ENCODE assay signal across 12 cellular contexts in genomic region chr3:4716731-4717362, GRCh38.
DNase-seq lines count a peak whose midpoint lies in the region; ATAC-seq and TF ChIP-seq lines count a peak whose summit lies in the region.
"Had no signal": no experiment of that assay in that cellular context is flagged by ENCODE, and none has a peak within 500 bp of the region (broad histone marks: within the 10 kb centered on the region; RNA-seq: fewer than 3 reads in every experiment).

No MANE protein-coding gene starts in this region.

- 0 out of 2 replicates have a peak overlapping the region, but pooled peaks have one; percentile 36 for H4K5ac ChIP-seq in IMR-90 (ENCODE audit: low read depth, low read length)

- peak overlapping the region; percentile 21 for H2BK120ac ChIP-seq in IMR-90 (ENCODE audit: low read depth, low read length)

- H4K8ac ChIP-seq in IMR-90 (ENCODE audit: low read depth in 2 of 2, low read length in 2 of 2) = peak overlapping the region in 1 of 2 experiments; percentile 31; a peak in 1 of 4 replicates

- no peak overlapping the region for H2BK5ac ChIP-seq in IMR-90 (ENCODE audit: low read depth, low read length, poor library complexity, severe bottlenecking)

- CTCF ChIA-PET in IMR-90 (lab: Yijun Ruan, JAX) = interaction anchor here (0.6 to 1.5 kb wide), 4 partner anchors 264 to 341 kb away, joined by 3 to 5 read pairs (median 4); no protein-coding TSS in a partner anchor

- WGBS in IMR-90 (ENCODE audit: extremely low coverage in 2 of 2, insufficient read length in 1 of 2), 2 experiments = 85% methylated on average over 5 of the region's 13 CpGs; no CpG with 5 or more reads in 1 of the 2 experiments

- TF ChIP-seq CTCF in IMR-90 (conservative IDR thresholded peaks at IDR 0.05; ENCODE audit: low read depth, low read length) (no peak), brain microvascular endothelial cell (IDR thresholded peaks at IDR 0.05; ENCODE audit: low read depth, low read length, missing control alignments) (no peak), thoracic aorta (IDR thresholded peaks at IDR 0.05) (no peak)

- H3K27ac ChIP-seq in IMR-90 (ENCODE audit: insufficient read depth, low read length) (no peak overlapping the region), brain microvascular endothelial cell (peak overlapping the region; percentile 56), mucosa of rectum (ENCODE audit: low read depth in 2 of 2, low read length in 2 of 2) (peak overlapping the region; percentile 38 to 39), thoracic aorta (peak overlapping the region; percentile 5 to 31)

- H3K9me1 ChIP-seq in IMR-90 (ENCODE audit: insufficient read depth, low read length) = peaks cover 5% of the 10 kb centered on the region; the same call in 1 of the 2 replicates

- no peak for TF ChIP-seq RAD21 in IMR-90 (IDR thresholded peaks at IDR 0.05; ENCODE audit: low read length)

- BruUV-seq in IMR-90 (replicated peaks; lab: Mats Ljungman, UMichigan) = no TSS peak

- peak overlapping the region; percentile 10; the same call in 1 of the 2 replicates for H3K14ac ChIP-seq in IMR-90 (replicated peaks; ENCODE audit: low read depth, low read length)

- H3K18ac ChIP-seq in IMR-90 (ENCODE audit: low read depth, low read length) = 0 out of 2 replicates have a peak overlapping the region, but pooled peaks have one; percentile 28

- H3K4ac ChIP-seq in IMR-90 (ENCODE audit: low read depth, low read length) = peak overlapping the region; percentile 63

- H3K27me3 ChIP-seq in IMR-90 (ENCODE audit: control insufficient read depth, insufficient read depth, low read length) = no peaks in the 10 kb centered on the region
- no peaks in the 10 kb centered on the region for H3K27me3 ChIP-seq in brain microvascular endothelial cell (replicated peaks)
- no peaks in the 10 kb centered on the region for H3K27me3 ChIP-seq in mucosa of rectum (ENCODE audit: control insufficient read depth in 2 of 2, insufficient read depth in 2 of 2, low read length in 2 of 2)
- no peaks in the 10 kb centered on the region for H3K27me3 ChIP-seq in thoracic aorta (replicated peaks; ENCODE audit: insufficient read depth)

- no peak overlapping the region for H2AK9ac ChIP-seq in IMR-90 (replicated peaks; ENCODE audit: low read depth, low read length, poor library complexity)

- H3K56ac ChIP-seq in IMR-90 (ENCODE audit: extremely low read depth, insufficient read depth, low read length) = no peak overlapping the region

- H3K4me2 ChIP-seq in IMR-90 (ENCODE audit: low read depth, low read length) = no peak overlapping the region

- 0 out of 2 replicates have a peak overlapping the region, but pooled peaks have one; percentile 36 for H2BK20ac ChIP-seq in IMR-90 (ENCODE audit: low read depth, low read length)

- H4K20me1 ChIP-seq in IMR-90 (ENCODE audit: insufficient read depth, low read length) = no peaks in the 10 kb centered on the region

- in situ Hi-C loops in IMR-90 (cut with MboI; ENCODE audit: low sequenced_read_pairs) (loop anchor here (5.0 to 10.0 kb wide), 3 partner anchors 265 to 335 kb away; no protein-coding TSS in a partner anchor), brain microvascular endothelial cell (cut with HindIII; ENCODE audit: low pct_ligation_motif_present, low sequenced_read_pairs) (loop anchor here (10.0 kb wide), 1 partner anchor 268 kb away; no protein-coding TSS in a partner anchor)

- intact Hi-C loops in IMR-90 (cut with micrococcal nuclease) = no loop called here

- H3K9me3 ChIP-seq in IMR-90 (ENCODE audit: control insufficient read depth, insufficient read depth, low read length) (no peaks in the 10 kb centered on the region), mucosa of rectum (ENCODE audit: control insufficient read depth in 2 of 2, low read length in 2 of 2) (no peaks in the 10 kb centered on the region), thoracic aorta (no peaks in the 10 kb centered on the region)

- H3K79me1 ChIP-seq in IMR-90 (ENCODE audit: low read depth in 1 of 2, low read length in 2 of 2) = no peaks in the 10 kb centered on the region

- H4K91ac ChIP-seq in IMR-90 (ENCODE audit: insufficient read depth, low read depth, low read length) = no peak overlapping the region

- H3K4me1 ChIP-seq in IMR-90 (ENCODE audit: control insufficient read depth, insufficient read depth, low read length) (peaks cover 20% of the 10 kb centered on the region), mucosa of rectum (ENCODE audit: control insufficient read depth in 2 of 2, insufficient read depth in 2 of 2, low read length in 2 of 2) (peaks cover 12 to 34% of the 10 kb centered on the region in 2 donors), thoracic aorta (ENCODE audit: control insufficient read depth in 1 of 2, low read depth in 2 of 2) (peaks cover 11 to 37% of the 10 kb centered on the region in 2 donors)

- peak overlapping the region; percentile 11 for H2AFZ ChIP-seq in IMR-90 (replicated peaks; ENCODE audit: low read length, poor library complexity)

- H2BK15ac ChIP-seq in IMR-90 (ENCODE audit: low read depth, low read length) = peak overlapping the region; percentile 13; the same call in 1 of the 3 replicates

- peak; percentile 83 for DNase-seq in IMR-90
- DNase-seq in brain microvascular endothelial cell = peak; percentile 73
- DNase-seq in thoracic aorta (ENCODE audit: low spot score) = no peak
- DNase-seq: activated effector memory CD4-positive, alpha-beta T cell treated with Interleukin-2 at 50 U/mL for 16 hours; DMS53; NCI-H524; SHP77 treated with DMSO at 0.1 percent for 48 hours had no signal

- ATAC-seq in IMR-90 (ENCODE audit: low read depth) (peak; percentile 38), thoracic aorta (ENCODE audit: insufficient number of reproducible peaks, low FRiP score, low read depth) (no peak), HG03565 (IDR thresholded peaks at IDR 0.05; ENCODE audit: unreplicated experiment) (no peak), GM19463 (IDR thresholded peaks at IDR 0.05; ENCODE audit: unreplicated experiment) (no peak), HG03432 (IDR thresholded peaks at IDR 0.05; ENCODE audit: unreplicated experiment) (no peak)
- ATAC-seq: activated CD4-positive, CD25-positive, alpha-beta regulatory T cell treated with anti-CD3 and anti-CD28 coated beads, Interleukin-2, amount 50 U/mL, for 24 hours had no signal

- H3K4me3 ChIP-seq in IMR-90 (ENCODE audit: insufficient read depth, low read depth, low read length) (no peak overlapping the region), brain microvascular endothelial cell (ENCODE audit: low read depth, low read length) (no peak overlapping the region), mucosa of rectum (ENCODE audit: low read length in 2 of 2) (no peak overlapping the region), thoracic aorta (no peak overlapping the region)

- dilution Hi-C loops in IMR-90 (cut with HindIII; ENCODE audit: low sequenced_read_pairs, unreplicated experiment) = no loop called here

- no peak overlapping the region for H3K9ac ChIP-seq in IMR-90 (ENCODE audit: low read depth, low read length)
- no peak overlapping the region for H3K9ac ChIP-seq in mucosa of rectum (ENCODE audit: low read depth in 1 of 2, low read length in 2 of 2)

- H3K36me3 ChIP-seq in IMR-90 (ENCODE audit: control insufficient read depth, insufficient read depth, low read length) (no peaks in the 10 kb centered on the region), brain microvascular endothelial cell (replicated peaks) (no peaks in the 10 kb centered on the region), mucosa of rectum (ENCODE audit: control insufficient read depth in 2 of 2, insufficient read depth in 2 of 2, low read length in 2 of 2) (peaks cover 0 to 5% of the 10 kb centered on the region in 2 donors), thoracic aorta (peaks cover 16% of the 10 kb centered on the region)

- H3K23ac ChIP-seq in IMR-90 (ENCODE audit: low read depth, low read length) = no peak overlapping the region

- TF ChIP-seq POLR2A in IMR-90 (IDR thresholded peaks at IDR 0.05; ENCODE audit: low read depth, low read length) = no peak

- peak overlapping the region; percentile 79; the same call in 1 of the 2 replicates for H2AK5ac ChIP-seq in IMR-90 (ENCODE audit: low read depth, low read length)

- POLR2A ChIA-PET in IMR-90 (lab: Charles Lee; ENCODE audit: unreplicated experiment) = no interaction called here

TF ChIP-seq in IMR-90, 13 proteins besides CTCF, POLR2A, EP300 and RAD21:
- TF ChIP-seq MAZ (IDR thresholded peaks at IDR 0.05; ENCODE audit: borderline replicate concordance, low read depth, low read length) = no peak
- TF ChIP-seq MAFK (IDR thresholded peaks at IDR 0.05; ENCODE audit: low read depth, low read length) = no peak
- TF ChIP-seq RFX5 (IDR thresholded peaks at IDR 0.05; ENCODE audit: low read depth, low read length) = no peak
- no peak for TF ChIP-seq ELK1 (IDR thresholded peaks at IDR 0.05; ENCODE audit: borderline replicate concordance, low read depth, low read length)
- no peak for TF ChIP-seq RCOR1 (IDR thresholded peaks at IDR 0.05; ENCODE audit: insufficient replicate concordance, low read length)
- TF ChIP-seq MXI1 (IDR thresholded peaks at IDR 0.05; ENCODE audit: borderline replicate concordance, low read depth, low read length) = no peak
- TF ChIP-seq USF2 (IDR thresholded peaks at IDR 0.05; ENCODE audit: low read depth, low read length) = no peak
- TF ChIP-seq BHLHE40 (IDR thresholded peaks at IDR 0.05; ENCODE audit: low read depth, low read length) = no peak
- TF ChIP-seq CHD1 (IDR thresholded peaks at IDR 0.05; ENCODE audit: low read depth, low read length) = no peak
